Comparison of ENCODE assay signal across 11 cellular contexts in genomic region chr9:127562271-127562780, GRCh38. TPM values are rescaled to one million over a fixed set of nuclear protein-coding genes. Genes with fewer than 3 reads are reported as not detected.
DNase-seq lines count a peak whose midpoint lies in the region; TF ChIP-seq lines count a peak whose summit lies in the region.
"Had no signal": no experiment of that assay in that cellular context is flagged by ENCODE, and none has a peak within 500 bp of the region (broad histone marks: within the 10 kb centered on the region; RNA-seq: fewer than 3 reads in every experiment).

No MANE protein-coding gene starts in this region.

- H3K36me3 ChIP-seq in esophagus (ENCODE audit: control insufficient read depth in 2 of 2, insufficient read depth in 2 of 2, low read length in 1 of 2) (peaks cover 5 to 33% of the 10 kb centered on the region in 2 donors), prostate gland (no peaks in the 10 kb centered on the region)

- H3K27me3 ChIP-seq in esophagus (ENCODE audit: control insufficient read depth in 1 of 2, insufficient read depth in 2 of 2, low read length in 2 of 2) (no peaks in the 10 kb centered on the region), prostate gland (replicated peaks; ENCODE audit: insufficient read depth) (no peaks in the 10 kb centered on the region)

- H3K4me1 ChIP-seq in esophagus (ENCODE audit: control insufficient read depth in 2 of 2, insufficient read depth in 2 of 2, low read length in 1 of 2) (peaks cover 15 to 50% of the 10 kb centered on the region in 2 donors), prostate gland (replicated peaks) (peaks cover 55% of the 10 kb centered on the region)

- POLR2A ChIA-PET in RWPE1 (lab: Yijun Ruan, JAX; ENCODE audit: low non-redundant PET) = interaction anchor here (0.9 kb wide), 1 partner anchor 12 kb away, joined by 3 read pairs; no protein-coding TSS in a partner anchor

- intact Hi-C loops in prostate gland (cut with DNase I) = no loop called here

- peak overlapping the region; percentile 20 for H3K4me3 ChIP-seq in AG10803 (ENCODE audit: low read length)
- H3K4me3 ChIP-seq in esophagus (ENCODE audit: low read depth in 1 of 2, low read length in 2 of 2) = peak overlapping the region; percentile 17 to 44
- no peak overlapping the region for H3K4me3 ChIP-seq in prostate gland
- H3K4me3 ChIP-seq: mucosa of descending colon had no signal

- CTCF ChIA-PET in RWPE1 (lab: Yijun Ruan, JAX) = interaction anchor here (0.7 to 1.8 kb wide), 3 partner anchors 36 to 315 kb away, joined by 3 to 4 read pairs (median 3); partner anchors contain the start of gene AK1

- no peak for TF ChIP-seq POLR2A in prostate gland (IDR thresholded peaks at IDR 0.05)

- no peak for DNase-seq in AG10803 (ENCODE audit: low read depth)
- no peak for DNase-seq in RWPE1 (ENCODE audit: low spot score)
- DNase-seq in prostate gland (ENCODE audit: low spot score) = no peak
- DNase-seq in DMS 273 (lab: John Stamatoyannopoulos, UW; ENCODE audit: unreplicated experiment) = no peak
- DNase-seq in activated CD4-positive, CD25-positive, alpha-beta regulatory T cell treated with anti-CD3 and anti-CD28 coated beads, Interleukin-2, amount 50 U/mL, for 72 hours = no peak
- no peak for DNase-seq in middle frontal gyrus (ENCODE audit: extremely low spot score, low spot score)
- DNase-seq in HuH-7 (ENCODE audit: low spot score) = no peak
- DNase-seq: activated gamma-delta T cell, NCI-H2227 treated with DMSO at 0.1 percent for 48 hours had no signal

- 51 to 57% methylated on average over 13 of the region's 13 CpGs for WGBS in esophagus, 2 donors
- WGBS in prostate gland = 67% methylated on average over 13 of the region's 13 CpGs

- H3K27ac ChIP-seq in RWPE1 (peak overlapping the region; percentile 99), esophagus (ENCODE audit: low read depth in 2 of 2, low read length in 1 of 2) (peak overlapping the region; percentile 94 to 100), prostate gland (peak overlapping the region; percentile 77 to 78)

- TF ChIP-seq CTCF in AG10803 (conservative IDR thresholded peaks at IDR 0.05; ENCODE audit: low read length) (no peak), RWPE1 (conservative IDR thresholded peaks at IDR 0.05; ENCODE audit: low read depth) (no peak), prostate gland (IDR thresholded peaks at IDR 0.05) (no peak)

- H3K9me3 ChIP-seq in esophagus (ENCODE audit: control insufficient read depth in 2 of 2, insufficient read depth in 1 of 2, low read depth in 1 of 2, low read length in 1 of 2) = no peaks in the 10 kb centered on the region
- H3K9me3 ChIP-seq in prostate gland = no peaks in the 10 kb centered on the region
- H3K9me3 ChIP-seq: mucosa of descending colon had no signal

RNA-seq across cellular contexts. Expression of gene STXBP1, which starts 49.8 kb away (rescaled TPM):
- 1 to 10 TPM; 4.7 to 7.1 TPM for polyA plus RNA-seq in esophagus
- 10 to 100 TPM; 32.2 to 47.6 TPM for total RNA-seq in prostate gland

Comparison
In these comparisons a context has a peak if more than half of its experiments do, and no peak if none do; other contexts are left out.
1. H3K4me3 ChIP-seq: peak in AG10803 (single experiment) and esophagus (2 of 2); none in prostate gland (0 of 2).
2. Peak in every context shown above with its lines, with median percentiles within 50 percentile points of each other: H3K27ac ChIP-seq.